Comparison of ENCODE assay signal across 11 cellular contexts in the genomic region with DNA sequence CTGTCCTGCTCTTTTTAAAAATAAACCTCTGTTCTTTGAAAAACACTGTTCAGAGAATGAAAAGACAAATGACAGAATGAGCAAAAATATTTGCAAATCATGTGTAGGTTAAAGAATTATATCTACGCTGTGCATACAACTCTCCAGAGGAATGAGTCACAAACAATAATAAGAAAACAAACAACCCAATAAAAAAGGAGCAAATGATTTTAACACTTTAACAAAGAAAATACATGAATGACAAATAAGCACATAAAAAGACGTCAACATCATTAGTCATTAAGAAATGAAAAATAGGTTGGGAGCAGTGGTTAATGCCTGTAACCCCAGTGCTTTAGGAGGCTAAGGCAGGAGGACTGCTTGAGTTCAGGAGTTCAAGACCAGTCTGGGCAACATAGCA. TPM values are rescaled to one million over a fixed set of nuclear protein-coding genes. Genes with fewer than 3 reads are reported as not detected.
"Had no signal": no experiment of that assay in that cellular context is flagged by ENCODE, and none has a peak within 500 bp of the region (broad histone marks: within the 10 kb centered on the region; RNA-seq: fewer than 3 reads in every experiment).

No MANE protein-coding gene starts in this region.

- H3K9ac ChIP-seq: GM23248 had no signal

- H3K27ac ChIP-seq: GM23248, HL-60 had no signal

- H3K27ac Mint-ChIP-seq: IgD-negative memory B cell had no signal

- H3K4me3 ChIP-seq: GM23248, HAP-1 had no signal

- ATAC-seq: HCT116, HepG2 had no signal

- H2AFZ ChIP-seq: GM23248 had no signal

- H3K9me3 ChIP-seq: HAP-1 had no signal

- FAIRE-seq: HepG2 had no signal

- H3K36me3 ChIP-seq: HAP-1 had no signal

- DNase-seq: GM23248, GOT3, H7, KBM-7 had no signal

- H3K36me3 Mint-ChIP-seq: IgD-negative memory B cell had no signal

- H3K27me3 Mint-ChIP-seq: IgD-negative memory B cell had no signal

- H3K4me3 Mint-ChIP-seq: IgD-negative memory B cell had no signal

RNA-seq across cellular contexts. Expression of a gene that starts 21.1 kb away (rescaled TPM):
- total RNA-seq: HepG2 had no signal
- polyA plus RNA-seq: HepG2, IgD-negative memory B cell had no signal

RNA-seq across cellular contexts. Expression of a gene that starts 34.5 kb away (rescaled TPM):
- total RNA-seq: GM23248, H4, H7, HepG2, HT1080 had no signal
- polyA plus RNA-seq: GM23248, HepG2, IgD-negative memory B cell had no signal
